In the genomic region with DNA sequence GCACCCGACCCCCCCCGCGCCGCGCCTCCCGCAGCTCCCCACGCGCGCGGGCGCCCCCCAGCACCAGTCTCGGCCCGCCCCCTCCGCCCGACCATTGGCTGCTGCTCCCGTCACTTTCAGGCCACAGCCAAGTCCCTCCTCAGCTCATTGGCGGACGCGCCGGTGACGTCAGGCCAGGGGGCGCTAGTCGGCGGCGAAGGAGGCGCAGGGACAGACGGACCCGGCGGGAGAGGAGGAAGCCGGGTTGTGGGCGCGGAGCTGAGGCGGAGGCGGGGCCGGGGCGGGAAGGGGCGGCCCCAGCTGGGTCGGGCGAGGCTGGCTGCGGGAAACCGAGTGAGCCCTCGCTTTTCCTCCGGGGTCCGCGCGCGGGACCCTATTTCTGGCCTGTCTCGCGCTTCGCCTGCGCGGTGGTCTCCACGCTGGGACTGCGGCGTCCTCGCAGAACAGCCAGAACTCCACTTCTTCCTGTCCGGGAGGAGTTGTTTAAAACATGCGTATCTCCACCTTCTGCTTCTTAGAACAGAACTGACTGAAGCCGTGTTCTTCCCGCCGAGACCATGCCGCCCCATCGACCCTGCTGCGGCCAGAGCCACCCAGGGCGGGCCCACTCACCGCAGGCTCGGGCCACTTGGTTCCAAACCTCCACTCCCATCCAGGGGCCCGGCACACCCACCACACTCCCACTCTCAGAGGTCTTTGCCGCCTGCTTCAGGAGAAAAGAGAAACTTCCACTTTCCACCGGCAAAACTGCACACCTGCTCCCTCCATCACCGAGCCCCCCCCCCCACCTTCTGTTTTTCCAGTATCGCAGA, we compare ENCODE assay signal across 8 cellular contexts.
DNase-seq lines count a peak whose midpoint lies in the region; ATAC-seq lines count a peak whose summit lies in the region.

No MANE protein-coding gene starts in this region.

- H3K27ac Mint-ChIP-seq in central memory CD8-positive, alpha-beta T cell (ENCODE audit: low read depth): peak overlapping the region; percentile 91

- peaks cover 41% of the 10 kb centered on the region for H3K4me1 Mint-ChIP-seq in central memory CD8-positive, alpha-beta T cell

- H3K36me3 Mint-ChIP-seq in central memory CD8-positive, alpha-beta T cell (ENCODE audit: insufficient read depth): peaks cover 15% of the 10 kb centered on the region

- ATAC-seq in GM19025 (IDR thresholded peaks at IDR 0.05; ENCODE audit: low read depth, unreplicated experiment) (peak; percentile 92), HG03280 (IDR thresholded peaks at IDR 0.05; ENCODE audit: unreplicated experiment) (peak; percentile 96)
- ATAC-seq in central memory CD8-positive, alpha-beta T cell (replicated peaks; ENCODE audit: extremely low read depth, poor library complexity, severe bottlenecking): peak; percentile 91

- no peaks in the 10 kb centered on the region for H3K27me3 Mint-ChIP-seq in central memory CD8-positive, alpha-beta T cell

- peak overlapping the region; percentile 96 for H3K4me3 Mint-ChIP-seq in central memory CD8-positive, alpha-beta T cell

- peak; percentile 96 to 98 for DNase-seq in AML-193 (lab: John Stamatoyannopoulos, UW)
- peak; percentile 99 for DNase-seq in NCI-H226
- DNase-seq in activated CD4-positive, CD25-positive, alpha-beta regulatory T cell treated with anti-CD3 and anti-CD28 coated beads, Interleukin-2, amount 50 U/mL, for 16 hours (ENCODE audit: low read depth, low spot score): peak; percentile 99
- DNase-seq in central memory CD8-positive, alpha-beta T cell (ENCODE audit: low spot score in 2 of 2): peak; percentile 97 to 99
- DNase-seq in islet precursor cell: peak; percentile 100
- peak; percentile 100 for DNase-seq in stimulated activated CD4-positive, alpha-beta T cell treated with anti-CD3 and anti-CD28 coated beads, Interleukin-12 subunit alpha, Interleukin-12 subunit beta, amount 100 ng/mL, for 4 hours

- no peaks in the 10 kb centered on the region for H3K9me3 Mint-ChIP-seq in central memory CD8-positive, alpha-beta T cell

Comparison
In these comparisons a context has a peak if more than half of its experiments do, and no peak if none do; other contexts are left out.
1. Peak in every context shown above with its lines: DNase-seq and ATAC-seq.